Comparison of ENCODE assay signal across 8 cellular contexts in the genomic region with DNA sequence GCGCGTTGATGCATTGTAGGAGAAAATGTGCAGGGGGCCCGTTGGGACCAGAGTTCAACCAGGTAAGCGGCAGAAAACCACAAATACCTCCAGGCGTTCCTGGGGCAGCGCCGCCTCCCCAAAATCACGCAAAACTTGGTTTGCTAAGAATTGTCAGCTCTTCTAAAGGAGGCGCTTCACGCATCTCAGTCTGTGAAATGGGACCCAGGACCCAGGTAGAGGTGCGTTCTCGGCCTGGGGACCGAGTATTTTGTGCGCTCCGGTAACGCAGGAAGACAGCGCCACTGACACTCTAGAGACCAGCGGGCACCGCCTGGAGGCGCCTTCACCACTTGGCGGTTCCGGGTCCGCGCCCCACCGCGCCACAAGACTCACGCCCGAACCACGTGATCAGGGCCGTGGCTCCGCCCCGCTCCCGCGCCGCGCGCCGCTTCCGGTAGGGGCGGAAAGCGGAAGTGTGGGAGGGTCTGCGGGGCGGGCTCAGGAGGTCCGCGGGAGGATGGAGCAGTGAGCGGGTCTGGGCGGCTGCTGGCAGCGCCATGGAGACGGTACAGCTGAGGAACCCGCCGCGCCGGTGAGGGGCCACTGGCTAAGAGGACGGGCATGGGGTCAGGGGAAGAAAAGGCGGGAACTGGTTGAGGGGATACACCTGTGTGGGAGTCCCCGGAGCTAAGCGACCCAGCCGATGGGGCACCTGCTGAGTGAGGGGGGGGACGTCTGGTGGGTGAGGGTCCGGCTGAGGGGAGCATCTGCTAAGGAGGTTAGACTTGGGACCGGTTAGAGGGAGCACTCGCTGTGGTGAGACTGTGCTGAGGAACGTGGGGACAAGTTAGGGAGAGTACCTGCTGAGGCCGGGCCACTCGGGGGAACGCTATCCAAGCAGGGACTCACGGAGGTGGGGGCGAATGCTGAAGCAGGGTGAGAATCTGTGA. TPM values are rescaled to one million over a fixed set of nuclear protein-coding genes. Genes with fewer than 3 reads are reported as not detected.
A peak's percentile ranks its signal among the peaks of the same experiment; 100 is the strongest.
DNase-seq lines count a peak whose midpoint lies in the region; ATAC-seq, FAIRE-seq and TF ChIP-seq lines count a peak whose summit lies in the region.

A gene (plus strand): TSS at position 483 of the 932 bp plus-strand sequence. CDS start 57 bp downstream, at position 540.

- peak; percentile 92 for FAIRE-seq in GM12892 (lab: Jason Lieb, UNC)

- H3K27ac ChIP-seq in prostate gland: peak within 1 kb of the TSS; percentile 80 to 84
- peak within 1 kb of the TSS; percentile 72 for H3K27ac ChIP-seq in urinary bladder (ENCODE audit: low read depth)

- DNase-seq in GM12892 (ENCODE audit: insufficient read length): peak; percentile 69
- peak; percentile 97 for DNase-seq in NCI-H146 (lab: John Stamatoyannopoulos, UW)
- peak; percentile 90 to 97 (median 92) for DNase-seq in T-helper 1 cell
- peak; percentile 85 for DNase-seq in amniotic epithelial cell (ENCODE audit: low read depth)
- DNase-seq in left cardiac atrium: peak; percentile 95
- peak; percentile 92 for DNase-seq in prostate gland (ENCODE audit: low spot score)

- peaks cover 6% of the 10 kb centered on the region for H3K4me1 ChIP-seq in prostate gland (replicated peaks)
- no peaks in the 10 kb centered on the region for H3K4me1 ChIP-seq in urinary bladder (ENCODE audit: insufficient read depth)

- no peaks in the 10 kb centered on the region for H3K36me3 ChIP-seq in prostate gland
- H3K36me3 ChIP-seq in urinary bladder (ENCODE audit: insufficient read depth): no peaks in the 10 kb centered on the region

- H3K9me3 ChIP-seq in prostate gland: no peaks in the 10 kb centered on the region

- peak; percentile 54 to 82 (median 67) for TF ChIP-seq CTCF in prostate gland (IDR thresholded peaks at IDR 0.05)

- peak; percentile 66 for ATAC-seq in HG02852 (IDR thresholded peaks at IDR 0.05; ENCODE audit: unreplicated experiment)
- ATAC-seq in left cardiac atrium: peak; percentile 98 to 99

- peak; percentile 92 for TF ChIP-seq POLR2A in GM12892 (IDR thresholded peaks at IDR 0.05; ENCODE audit: low read depth, low read length)
- TF ChIP-seq POLR2A in prostate gland (IDR thresholded peaks at IDR 0.05): peak; percentile 86

- WGBS in prostate gland: 1% methylated on average over 68 of the region's 68 CpGs
- 1% methylated on average over 68 of the region's 68 CpGs for WGBS in urinary bladder

- intact Hi-C loops in left cardiac atrium (cut with DNase I): no loop called here
- intact Hi-C loops in prostate gland (cut with DNase I): loop anchor here (5.0 kb wide), 1 partner anchor 79 kb away; a partner anchor contains a TSS

- H3K27me3 ChIP-seq in prostate gland (replicated peaks; ENCODE audit: insufficient read depth): no peaks in the 10 kb centered on the region

- H3K4me3 ChIP-seq in prostate gland: peak within 1 kb of the TSS; percentile 65 to 82
- peak within 1 kb of the TSS; percentile 87 for H3K4me3 ChIP-seq in urinary bladder (ENCODE audit: low read depth, low read length)

RNA-seq across cellular contexts. Expression of the gene that starts here (rescaled TPM):
- polyA plus RNA-seq in GM12892 (2012; ENCODE audit: missing spikeins): 49.7 TPM
- total RNA-seq in left cardiac atrium (10 to 100 TPM; 16.0 to 16.4 TPM), prostate gland (10 to 100 TPM; 14.4 to 35.1 TPM), urinary bladder (37.5 TPM)
- polyA plus RNA-seq in urinary bladder: 11.6 TPM

Comparison
In these comparisons a context has a peak if more than half of its experiments do, and no peak if none do; other contexts are left out.
1. Peak in every context shown above with its lines: DNase-seq, ATAC-seq, H3K4me3 ChIP-seq and H3K27ac ChIP-seq.